ENCODE assay signal across 1 cellular context in the genomic region with DNA sequence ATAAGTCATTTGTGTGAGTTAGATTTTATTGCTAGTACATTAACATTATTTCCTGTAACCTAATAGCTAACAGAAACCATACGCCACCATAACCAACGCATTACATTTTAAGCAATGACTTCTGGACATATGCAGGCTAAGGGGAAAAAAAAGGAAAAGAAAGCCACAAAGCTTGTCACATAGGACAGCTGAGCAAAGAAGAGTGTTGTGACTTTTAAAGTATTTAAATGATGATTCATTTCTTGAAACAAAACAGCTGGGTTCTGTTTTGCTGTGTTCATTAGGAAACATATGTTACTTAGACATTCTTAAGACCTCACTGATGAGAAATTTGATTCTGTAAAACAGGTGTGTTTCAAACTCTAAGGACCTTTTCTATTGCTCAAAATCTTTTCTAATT.
TF ChIP-seq lines count a peak whose summit lies in the region.

No MANE protein-coding gene starts in this region.

TF ChIP-seq in GM12878, 131 proteins besides CTCF, POLR2A, EP300 and RAD21 (continued from another document):
- TF ChIP-seq, protein P1, sequence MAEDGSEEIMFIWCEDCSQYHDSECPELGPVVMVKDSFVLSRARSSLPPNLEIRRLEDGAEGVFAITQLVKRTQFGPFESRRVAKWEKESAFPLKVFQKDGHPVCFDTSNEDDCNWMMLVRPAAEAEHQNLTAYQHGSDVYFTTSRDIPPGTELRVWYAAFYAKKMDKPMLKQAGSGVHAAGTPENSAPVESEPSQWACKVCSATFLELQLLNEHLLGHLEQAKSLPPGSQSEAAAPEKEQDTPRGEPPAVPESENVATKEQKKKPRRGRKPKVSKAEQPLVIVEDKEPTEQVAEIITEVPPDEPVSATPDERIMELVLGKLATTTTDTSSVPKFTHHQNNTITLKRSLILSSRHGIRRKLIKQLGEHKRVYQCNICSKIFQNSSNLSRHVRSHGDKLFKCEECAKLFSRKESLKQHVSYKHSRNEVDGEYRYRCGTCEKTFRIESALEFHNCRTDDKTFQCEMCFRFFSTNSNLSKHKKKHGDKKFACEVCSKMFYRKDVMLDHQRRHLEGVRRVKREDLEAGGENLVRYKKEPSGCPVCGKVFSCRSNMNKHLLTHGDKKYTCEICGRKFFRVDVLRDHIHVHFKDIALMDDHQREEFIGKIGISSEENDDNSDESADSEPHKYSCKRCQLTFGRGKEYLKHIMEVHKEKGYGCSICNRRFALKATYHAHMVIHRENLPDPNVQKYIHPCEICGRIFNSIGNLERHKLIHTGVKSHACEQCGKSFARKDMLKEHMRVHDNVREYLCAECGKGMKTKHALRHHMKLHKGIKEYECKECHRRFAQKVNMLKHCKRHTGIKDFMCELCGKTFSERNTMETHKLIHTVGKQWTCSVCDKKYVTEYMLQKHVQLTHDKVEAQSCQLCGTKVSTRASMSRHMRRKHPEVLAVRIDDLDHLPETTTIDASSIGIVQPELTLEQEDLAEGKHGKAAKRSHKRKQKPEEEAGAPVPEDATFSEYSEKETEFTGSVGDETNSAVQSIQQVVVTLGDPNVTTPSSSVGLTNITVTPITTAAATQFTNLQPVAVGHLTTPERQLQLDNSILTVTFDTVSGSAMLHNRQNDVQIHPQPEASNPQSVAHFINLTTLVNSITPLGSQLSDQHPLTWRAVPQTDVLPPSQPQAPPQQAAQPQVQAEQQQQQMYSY (CRISPR knock-in tag; IDR thresholded peaks at IDR 0.05) = no peak
- TF ChIP-seq ASH2L (IDR thresholded peaks at IDR 0.05; ENCODE audit: borderline replicate concordance, low read depth) = no peak
- TF ChIP-seq ZZZ3 (IDR thresholded peaks at IDR 0.05; ENCODE audit: control insufficient read depth, insufficient read length, low read depth) = no peak
- TF ChIP-seq ZSCAN29 (IDR thresholded peaks at IDR 0.05) = no peak
- TF ChIP-seq ZBED1 (IDR thresholded peaks at IDR 0.05; ENCODE audit: borderline replicate concordance) = no peak
- TF ChIP-seq BRCA1 (IDR thresholded peaks at IDR 0.05; ENCODE audit: low read depth, low read length) = no peak
